ENCODE assay signal across 1 cellular context in genomic region chr9:71096431-71097108, GRCh38.
TF ChIP-seq lines count a peak whose summit lies in the region.

No MANE protein-coding gene starts in this region.

TF ChIP-seq in HepG2, 621 proteins besides CTCF, POLR2A, EP300 and RAD21 (continued from another document and continues in another):
- TF ChIP-seq ASH2L (IDR thresholded peaks at IDR 0.05; ENCODE audit: insufficient read length, low read depth, low read length) (peak; percentile 99), PBX3 (CRISPR knock-in tag; IDR thresholded peaks at IDR 0.05; ENCODE audit: borderline replicate concordance) (no peak), ZKSCAN5 (CRISPR knock-in tag; IDR thresholded peaks at IDR 0.05) (no peak), KDM1A (CRISPR knock-in tag; IDR thresholded peaks at IDR 0.05) (0 out of 2 replicates have a peak, but pooled peaks have one; percentile 31), TRIM24 (CRISPR knock-in tag; IDR thresholded peaks at IDR 0.05) (peak; percentile 45; the same call in 1 of the 2 replicates), GATA4 (IDR thresholded peaks at IDR 0.05; ENCODE audit: borderline replicate concordance, low read depth) (peak; percentile 73; the same call in 1 of the 2 replicates), MYC (CRISPR knock-in tag; IDR thresholded peaks at IDR 0.05; ENCODE audit: borderline replicate concordance) (no peak), TARDBP (CRISPR knock-in tag; IDR thresholded peaks at IDR 0.05) (peak; percentile 96), GLI4 (CRISPR knock-in tag; IDR thresholded peaks at IDR 0.05; ENCODE audit: borderline replicate concordance) (no peak), TBX2 (CRISPR knock-in tag; IDR thresholded peaks at IDR 0.05; ENCODE audit: borderline replicate concordance) (peak; percentile 87), SMARCE1 (IDR thresholded peaks at IDR 0.05; ENCODE audit: borderline replicate concordance) (0 out of 2 replicates have a peak, but pooled peaks have one; percentile 6), GFI1 (CRISPR knock-in tag; IDR thresholded peaks at IDR 0.05; ENCODE audit: borderline replicate concordance) (peak; percentile 89), ZNF713 (CRISPR knock-in tag; IDR thresholded peaks at IDR 0.05) (no peak), ELF4 (CRISPR knock-in tag; IDR thresholded peaks at IDR 0.05; ENCODE audit: borderline replicate concordance) (0 out of 2 replicates have a peak, but pooled peaks have one; percentile 57), MED13 (CRISPR knock-in tag; IDR thresholded peaks at IDR 0.05) (no peak), ZFAT (CRISPR knock-in tag; conservative IDR thresholded peaks at IDR 0.05) (no peak), ZBTB33 (CRISPR knock-in tag; IDR thresholded peaks at IDR 0.05) (no peak), MBD4 (IDR thresholded peaks at IDR 0.05; ENCODE audit: borderline replicate concordance, low read length) (no peak; the same call in 1 of the 2 replicates), ZNF251 (CRISPR knock-in tag; IDR thresholded peaks at IDR 0.05) (no peak), HCFC1 (IDR thresholded peaks at IDR 0.05; ENCODE audit: low read depth, low read length) (no peak), POGZ (CRISPR knock-in tag; IDR thresholded peaks at IDR 0.05) (peak; percentile 96), ZUFSP (CRISPR knock-in tag; IDR thresholded peaks at IDR 0.05; ENCODE audit: borderline replicate concordance) (no peak), IRX3 (CRISPR knock-in tag; IDR thresholded peaks at IDR 0.05; ENCODE audit: borderline replicate concordance, low read depth) (peak; percentile 72; the same call in 1 of the 2 replicates), STAT5B (CRISPR knock-in tag; IDR thresholded peaks at IDR 0.05) (no peak), ZNF580 (CRISPR knock-in tag; IDR thresholded peaks at IDR 0.05; ENCODE audit: borderline replicate concordance, low read depth) (0 out of 2 replicates have a peak, but pooled peaks have one; percentile 30), PHF5A (CRISPR knock-in tag; IDR thresholded peaks at IDR 0.05; ENCODE audit: low read depth, unreplicated experiment) (no peak), CENPX (CRISPR knock-in tag; IDR thresholded peaks at IDR 0.05) (no peak), CHD2 (IDR thresholded peaks at IDR 0.05; ENCODE audit: low read depth, low read length) (no peak), ETV6 (CRISPR knock-in tag; conservative IDR thresholded peaks at IDR 0.05) (no peak), TSC22D2 (CRISPR knock-in tag; IDR thresholded peaks at IDR 0.05; ENCODE audit: borderline replicate concordance) (no peak), TCF7 (IDR thresholded peaks at IDR 0.05; ENCODE audit: low read depth) (peak; percentile 73), HNRNPH1 (optimal IDR thresholded peaks at IDR 0.05; ENCODE audit: low read depth, low read length) (no peak), CENPBD1 (CRISPR knock-in tag; IDR thresholded peaks at IDR 0.05; ENCODE audit: borderline replicate concordance, low read depth) (0 out of 2 replicates have a peak, but pooled peaks have one; percentile 34), NR2F1 (CRISPR knock-in tag; IDR thresholded peaks at IDR 0.05) (no peak), MATR3 (CRISPR knock-in tag; IDR thresholded peaks at IDR 0.05) (no peak), ZBTB39 (CRISPR knock-in tag; IDR thresholded peaks at IDR 0.05) (no peak), GTF3A (CRISPR knock-in tag; conservative IDR thresholded peaks at IDR 0.05) (no peak), MAZ (IDR thresholded peaks at IDR 0.05; ENCODE audit: borderline replicate concordance, low read depth, low read length) (peak; percentile 69; the same call in 1 of the 2 replicates), MAZ (CRISPR knock-in tag; IDR thresholded peaks at IDR 0.05; ENCODE audit: low read depth) (peak; percentile 73), ZKSCAN1 (IDR thresholded peaks at IDR 0.05; ENCODE audit: low read length) (0 out of 2 replicates have a peak, but pooled peaks have one; percentile 53), ZBTB42 (CRISPR knock-in tag; IDR thresholded peaks at IDR 0.05) (0 out of 2 replicates have a peak, but pooled peaks have one; percentile 29), ZNF879 (CRISPR knock-in tag; IDR thresholded peaks at IDR 0.05) (no peak), ZNF484 (CRISPR knock-in tag; IDR thresholded peaks at IDR 0.05; ENCODE audit: borderline replicate concordance, low read depth) (no peak), MAX (IDR thresholded peaks at IDR 0.05) (peak; percentile 61), NCOA1 (CRISPR knock-in tag; IDR thresholded peaks at IDR 0.05) (no peak), ZBTB7B (CRISPR knock-in tag; IDR thresholded peaks at IDR 0.05) (0 out of 2 replicates have a peak, but pooled peaks have one; percentile 41), DDIT3 (CRISPR knock-in tag; IDR thresholded peaks at IDR 0.05) (no peak), NFKBIZ (CRISPR knock-in tag; IDR thresholded peaks at IDR 0.05) (no peak; the same call in 1 of the 2 replicates), RARG (CRISPR knock-in tag; IDR thresholded peaks at IDR 0.05; ENCODE audit: low read depth) (no peak), MTA1 (CRISPR knock-in tag; IDR thresholded peaks at IDR 0.05; ENCODE audit: borderline replicate concordance) (no peak; the same call in 1 of the 2 replicates), ZMYM2 (CRISPR knock-in tag; IDR thresholded peaks at IDR 0.05) (no peak), SRSF1 (optimal IDR thresholded peaks at IDR 0.05; ENCODE audit: low read depth, low read length) (no peak), ZNF567 (CRISPR knock-in tag; IDR thresholded peaks at IDR 0.05; ENCODE audit: borderline replicate concordance) (peak; percentile 74; the same call in 1 of the 2 replicates), NR3C1 (CRISPR knock-in tag; IDR thresholded peaks at IDR 0.05) (no peak), ZMYM3 (CRISPR knock-in tag; IDR thresholded peaks at IDR 0.05) (peak; percentile 86), CCAR2 (optimal IDR thresholded peaks at IDR 0.05; ENCODE audit: low read depth, low read length) (peak; percentile 95), ZNF432 (CRISPR knock-in tag; IDR thresholded peaks at IDR 0.05; ENCODE audit: borderline replicate concordance) (no peak), CREB1 (IDR thresholded peaks at IDR 0.05) (peak; percentile 47; the same call in 1 of the 2 replicates), CREB1 (CRISPR knock-in tag; IDR thresholded peaks at IDR 0.05) (peak; percentile 82), SYNCRIP (IDR thresholded peaks at IDR 0.05; ENCODE audit: insufficient read depth, low read depth, low read length) (no peak), ZNF747 (CRISPR knock-in tag; IDR thresholded peaks at IDR 0.05; ENCODE audit: borderline replicate concordance) (peak; percentile 74; the same call in 1 of the 2 replicates), FOXJ3 (CRISPR knock-in tag; IDR thresholded peaks at IDR 0.05; ENCODE audit: borderline replicate concordance) (peak; percentile 83; the same call in 1 of the 2 replicates), MIER2 (CRISPR knock-in tag; IDR thresholded peaks at IDR 0.05) (no peak), RELA (CRISPR knock-in tag; IDR thresholded peaks at IDR 0.05) (no peak), HDAC1 (CRISPR knock-in tag; IDR thresholded peaks at IDR 0.05) (peak; percentile 72; the same call in 1 of the 2 replicates), KLF16 (CRISPR knock-in tag; IDR thresholded peaks at IDR 0.05) (peak in 1 of 2 experiments; percentile 37; a peak in 1 of 4 replicates), TRAFD1 (CRISPR knock-in tag; IDR thresholded peaks at IDR 0.05; ENCODE audit: borderline replicate concordance) (no peak), MXI1 (IDR thresholded peaks at IDR 0.05; ENCODE audit: borderline replicate concordance, low read depth, low read length) (no peak), ZNF549 (CRISPR knock-in tag; IDR thresholded peaks at IDR 0.05) (no peak), ZNF563 (CRISPR knock-in tag; IDR thresholded peaks at IDR 0.05) (no peak), ZGPAT (CRISPR knock-in tag; IDR thresholded peaks at IDR 0.05) (peak; percentile 76; the same call in 1 of the 2 replicates), ZNF841 (CRISPR knock-in tag; IDR thresholded peaks at IDR 0.05; ENCODE audit: borderline replicate concordance) (no peak)
